ENCODE assay signal across 8 cellular contexts in the genomic region with DNA sequence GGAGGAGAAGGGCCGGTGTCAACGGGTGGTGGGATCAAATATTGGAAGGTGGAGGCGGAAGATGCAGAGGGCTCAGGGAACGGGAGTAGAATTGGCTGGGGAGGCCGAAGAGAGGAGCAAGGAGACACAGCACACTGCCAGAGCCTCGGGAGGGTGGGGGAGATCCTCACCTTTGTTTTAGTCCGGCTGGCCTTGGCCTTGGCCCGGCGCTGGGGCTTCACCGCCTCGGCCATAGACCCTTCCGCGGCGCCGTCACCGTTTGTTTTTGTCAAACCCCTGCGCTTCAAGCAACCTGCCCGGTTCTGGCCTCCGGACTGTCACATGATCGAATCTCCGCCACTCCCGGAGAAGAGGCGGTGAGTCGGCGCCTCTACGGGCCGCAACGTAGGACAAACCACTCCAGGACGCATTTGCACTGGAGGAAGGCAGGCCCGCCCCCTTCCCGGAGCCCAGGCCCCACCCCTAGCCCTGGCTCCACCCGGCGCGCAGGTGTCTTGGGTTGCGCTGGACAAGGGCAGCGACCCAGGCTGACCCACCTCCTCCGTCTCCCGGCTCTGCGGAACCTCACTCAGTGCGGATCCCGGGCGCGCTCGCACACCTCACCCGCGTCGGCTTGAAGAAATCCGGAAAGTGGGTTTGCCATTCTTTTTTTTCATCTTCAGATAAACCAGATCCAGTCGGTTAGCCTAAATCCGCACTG. TPM values are rescaled to one million over a fixed set of nuclear protein-coding genes. Genes with fewer than 3 reads are reported as not detected.
DNase-seq lines count a peak whose midpoint lies in the region; ATAC-seq and TF ChIP-seq lines count a peak whose summit lies in the region.

EPG5 (minus strand) TSS at position 323 of the 700 bp plus-strand sequence; CDS start at position 233, 90 bp downstream.

- intact Hi-C loops in vagina (cut with DNase I): no loop called here

- H2AFZ ChIP-seq in hepatocyte: peak within 1 kb of the TSS; percentile 98

- H3K4me2 ChIP-seq in hepatocyte: peak within 1 kb of the TSS; percentile 88

- no peaks in the 10 kb centered on the region for H3K9me3 ChIP-seq in hepatocyte (ENCODE audit: low read depth)
- no peaks in the 10 kb centered on the region for H3K9me3 ChIP-seq in vagina

- WGBS in hepatocyte (ENCODE audit: low lambda C conversion rate, missing lambda C conversion rate): under 1% methylated on average over 37 of the region's 50 CpGs

- in situ Hi-C loops in astrocyte of the cerebellum (cut with HindIII; ENCODE audit: low sequenced_read_pairs): no loop called here

- H3K27ac ChIP-seq in hepatocyte (peak within 1 kb of the TSS; percentile 84), rectal smooth muscle tissue (ENCODE audit: low read depth, low read length) (no peak within 1 kb of the TSS), vagina (peak within 1 kb of the TSS; percentile 60)

- TF ChIP-seq CTCF in astrocyte of the cerebellum (IDR thresholded peaks at IDR 0.05; ENCODE audit: low read depth, low read length, missing control alignments): no peak
- no peak for TF ChIP-seq CTCF in hepatocyte (IDR thresholded peaks at IDR 0.05; ENCODE audit: poor library complexity)
- no peak for TF ChIP-seq CTCF in vagina (IDR thresholded peaks at IDR 0.05)

- peaks cover 44% of the 10 kb centered on the region for H3K79me2 ChIP-seq in hepatocyte

- H3K36me3 ChIP-seq in hepatocyte (replicated peaks; ENCODE audit: insufficient read depth, low read depth) (no peaks in the 10 kb centered on the region), rectal smooth muscle tissue (ENCODE audit: control insufficient read depth, insufficient read depth, low read length) (no peaks in the 10 kb centered on the region), vagina (no peaks in the 10 kb centered on the region)

- H3K9me2 ChIP-seq in hepatocyte (replicated peaks; ENCODE audit: insufficient read depth): no peaks in the 10 kb centered on the region

- H3K4me1 ChIP-seq in hepatocyte (ENCODE audit: insufficient read depth) (peaks cover 7% of the 10 kb centered on the region), rectal smooth muscle tissue (ENCODE audit: control insufficient read depth, insufficient read depth, low read length) (peaks cover 3% of the 10 kb centered on the region), vagina (peaks cover 32% of the 10 kb centered on the region)

- H3K4me3 ChIP-seq in astrocyte of the cerebellum (ENCODE audit: low read depth, low read length) (peak within 1 kb of the TSS; percentile 81), hepatocyte (peak within 1 kb of the TSS; percentile 87), rectal smooth muscle tissue (ENCODE audit: low read length) (peak within 1 kb of the TSS; percentile 92), vagina (peak within 1 kb of the TSS; percentile 66 to 78)

- ATAC-seq in GM18511 (IDR thresholded peaks at IDR 0.05; ENCODE audit: unreplicated experiment) (peak; percentile 96), HG03025 (IDR thresholded peaks at IDR 0.05; ENCODE audit: low FRiP score, unreplicated experiment) (peak; percentile 95)

- peak; percentile 73 for DNase-seq in NCI-H2029 treated with DMSO at 0.1 percent for 48 hours (lab: John Stamatoyannopoulos, UW)
- peak; percentile 87 for DNase-seq in T-helper 9 cell
- peak; percentile 85 for DNase-seq in astrocyte of the cerebellum (ENCODE audit: low read depth)
- peak; percentile 97 for DNase-seq in hepatocyte (ENCODE audit: low spot score)
- peak; percentile 96 to 97 for DNase-seq in vagina (ENCODE audit: extremely low spot score in 2 of 2)

- no peaks in the 10 kb centered on the region for H3K27me3 ChIP-seq in hepatocyte
- H3K27me3 ChIP-seq in rectal smooth muscle tissue (ENCODE audit: control insufficient read depth, insufficient read depth, low read length): no peaks in the 10 kb centered on the region
- H3K27me3 ChIP-seq in vagina: no peaks in the 10 kb centered on the region

- TF ChIP-seq POLR2A in vagina (IDR thresholded peaks at IDR 0.05): no peak

- peak within 1 kb of the TSS; percentile 79 for H3K9ac ChIP-seq in rectal smooth muscle tissue (ENCODE audit: low read length)

- no peaks in the 10 kb centered on the region for H4K20me1 ChIP-seq in hepatocyte (ENCODE audit: insufficient read depth, poor library complexity, severe bottlenecking)

RNA-seq across cellular contexts. Expression of gene EPG5, which starts in this region (rescaled TPM):
- total RNA-seq in hepatocyte (31.1 and 32.1 TPM in 2 replicates), vagina (29.5 TPM)
- polyA plus RNA-seq in hepatocyte: 4.6 and 5.7 TPM in 2 replicates
